10 cellular contexts compared by ENCODE assay signal in the genomic region with DNA sequence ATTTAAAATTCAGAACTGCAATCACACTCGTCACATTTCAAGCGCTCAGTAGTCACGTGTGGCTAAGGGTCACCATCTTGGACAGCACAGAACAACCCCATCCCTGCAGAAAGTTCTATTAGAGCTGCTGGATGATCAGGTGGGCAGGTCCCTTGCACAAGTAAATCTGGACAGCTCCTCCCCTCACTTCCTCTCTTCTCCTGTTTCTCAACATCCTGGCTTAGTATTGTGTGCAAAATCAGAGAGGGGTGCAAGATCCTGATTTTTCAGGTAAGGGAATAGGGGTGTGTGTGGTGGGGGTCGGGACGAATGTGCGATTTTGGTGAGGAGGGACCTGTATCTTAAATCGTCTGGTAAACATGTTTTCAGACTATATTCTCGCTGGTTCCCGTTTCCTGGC. TPM values are rescaled to one million over a fixed set of nuclear protein-coding genes. Genes with fewer than 3 reads are reported as not detected.
A peak's percentile ranks its signal among the peaks of the same experiment; 100 is the strongest.
DNase-seq lines count a peak whose midpoint lies in the region; ATAC-seq and TF ChIP-seq lines count a peak whose summit lies in the region.
"Had no signal": no experiment of that assay in that cellular context is flagged by ENCODE, and none has a peak within 500 bp of the region (broad histone marks: within the 10 kb centered on the region; RNA-seq: fewer than 3 reads in every experiment).

A gene (plus strand): TSS at position 223 of the 400 bp plus-strand sequence. CDS start 2,512 bp downstream, outside the sequence.

- peak within 1 kb of the TSS; percentile 97 for H3K4me3 Mint-ChIP-seq in CD8-positive, alpha-beta T cell
- peak within 1 kb of the TSS; percentile 94 for H3K4me3 Mint-ChIP-seq in activated CD4-positive, alpha-beta memory T cell treated with anti-CD3 and anti-CD28 coated beads for 36 hours
- H3K4me3 Mint-ChIP-seq in endodermal cell, result no peak within 1 kb of the TSS

- peaks cover 27% of the 10 kb centered on the region for H3K36me3 ChIP-seq in CD8-positive, alpha-beta T cell (ENCODE audit: insufficient read depth, low read length)
- H3K36me3 ChIP-seq in endodermal cell (ENCODE audit: control insufficient read depth, insufficient read depth, low read length), result no peaks in the 10 kb centered on the region

- H3K9me3 Mint-ChIP-seq in CD8-positive, alpha-beta T cell, result peaks cover 5% of the 10 kb centered on the region
- peaks cover 7% of the 10 kb centered on the region for H3K9me3 Mint-ChIP-seq in activated CD4-positive, alpha-beta memory T cell treated with anti-CD3 and anti-CD28 coated beads for 36 hours
- H3K9me3 Mint-ChIP-seq in endodermal cell, result no peaks in the 10 kb centered on the region

- no peaks in the 10 kb centered on the region for H3K27me3 ChIP-seq in CD8-positive, alpha-beta T cell (ENCODE audit: insufficient read depth, low read length)
- H3K27me3 ChIP-seq in endodermal cell (ENCODE audit: control insufficient read depth, insufficient read depth, low read length, poor library complexity, severe bottlenecking), result no peaks in the 10 kb centered on the region

- 82 to 86% methylated on average over 9 of the region's 9 CpGs for WGBS in endodermal cell (ENCODE audit: insufficient coverage in 1 of 2, insufficient read length in 1 of 2), 2 experiments

- CTCF ChIA-PET in CD8-positive, alpha-beta T cell (lab: Charles Lee), result interaction anchor here (0.6 to 5.6 kb wide), 30 partner anchors 14 to 190 kb away, joined by 3 to 74 read pairs (median 4); a partner anchor contains a TSS
- CTCF ChIA-PET in activated CD4-positive, alpha-beta memory T cell treated with anti-CD3 and anti-CD28 coated beads for 36 hours (lab: Charles Lee), result interaction anchor here (0.7 to 4.1 kb wide), 14 partner anchors 13 to 189 kb away, joined by 3 to 33 read pairs (median 4); a partner anchor contains a TSS

- TF ChIP-seq CTCF in CD8-positive, alpha-beta T cell (IDR thresholded peaks at IDR 0.05), result no peak
- TF ChIP-seq CTCF in endodermal cell (conservative IDR thresholded peaks at IDR 0.05), result no peak

- peaks cover 78% of the 10 kb centered on the region for H3K4me1 Mint-ChIP-seq in CD8-positive, alpha-beta T cell (ENCODE audit: low read depth)
- peaks cover 65% of the 10 kb centered on the region for H3K4me1 Mint-ChIP-seq in activated CD4-positive, alpha-beta memory T cell treated with anti-CD3 and anti-CD28 coated beads for 36 hours (ENCODE audit: low read depth)
- H3K4me1 Mint-ChIP-seq in endodermal cell, result no peaks in the 10 kb centered on the region

- peak within 1 kb of the TSS; percentile 88 for H3K4me3 ChIP-seq in CD8-positive, alpha-beta T cell (ENCODE audit: low read depth, low read length)
- H3K4me3 ChIP-seq in endodermal cell (ENCODE audit: low read length), result no peak within 1 kb of the TSS

- intact Hi-C loops in CD8-positive, alpha-beta T cell (cut with DNase I, micrococcal nuclease), result loop anchor here (5.0 kb wide), 4 partner anchors 50 to 170 kb away; a partner anchor contains a TSS
- intact Hi-C loops in activated CD4-positive, alpha-beta memory T cell treated with anti-CD3 and anti-CD28 coated beads for 36 hours (cut with micrococcal nuclease), result loop anchor here (1.0 to 2.0 kb wide), 4 partner anchors 50 to 187 kb away; a partner anchor contains a TSS
- intact Hi-C loops in posterior vena cava (cut with DNase I), result no loop called here

- no peak within 1 kb of the TSS for H3K9ac ChIP-seq in endodermal cell (ENCODE audit: extremely low read depth, low read length, poor library complexity, severe bottlenecking)

- no peaks in the 10 kb centered on the region for H3K27me3 Mint-ChIP-seq in CD8-positive, alpha-beta T cell (ENCODE audit: low read depth)
- H3K27me3 Mint-ChIP-seq in activated CD4-positive, alpha-beta memory T cell treated with anti-CD3 and anti-CD28 coated beads for 36 hours, result no peaks in the 10 kb centered on the region
- no peaks in the 10 kb centered on the region for H3K27me3 Mint-ChIP-seq in endodermal cell (ENCODE audit: insufficient read depth)

- POLR2A ChIA-PET in CD8-positive, alpha-beta T cell (lab: Charles Lee), result interaction anchor here (0.9 to 14.1 kb wide), 28 partner anchors 9 to 452 kb away, joined by 3 to 300 read pairs (median 6); a partner anchor contains a TSS
- POLR2A ChIA-PET in activated CD4-positive, alpha-beta memory T cell treated with anti-CD3 and anti-CD28 coated beads for 36 hours (lab: Charles Lee), result interaction anchor here (0.8 to 4.2 kb wide), 15 partner anchors 19 to 188 kb away, joined by 3 to 27 read pairs (median 5); a partner anchor contains a TSS

- peaks cover 50% of the 10 kb centered on the region for H3K36me3 Mint-ChIP-seq in CD8-positive, alpha-beta T cell
- peaks cover 44% of the 10 kb centered on the region for H3K36me3 Mint-ChIP-seq in activated CD4-positive, alpha-beta memory T cell treated with anti-CD3 and anti-CD28 coated beads for 36 hours
- no peaks in the 10 kb centered on the region for H3K36me3 Mint-ChIP-seq in endodermal cell (ENCODE audit: low read depth)

- peak in 3 of 7 experiments; percentile 33 to 71 (median 36) for DNase-seq in CD8-positive, alpha-beta T cell
- peak; percentile 55 for DNase-seq in activated CD4-positive, alpha-beta memory T cell treated with anti-CD3 and anti-CD28 coated beads for 36 hours
- DNase-seq in glomerular endothelial cell (ENCODE audit: extremely low read depth, low read depth, low spot score) (no peak), posterior vena cava (ENCODE audit: low spot score) (no peak), endodermal cell (no peak), NCI-H510A treated with DMSO at 0.1 percent for 48 hours (lab: John Stamatoyannopoulos, UW) (no peak)
- DNase-seq: DMS79 treated with DMSO at 0.1 percent for 48 hours, NCI-H1930 had no signal

- H3K27ac Mint-ChIP-seq in CD8-positive, alpha-beta T cell, result peak within 1 kb of the TSS; percentile 98
- H3K27ac Mint-ChIP-seq in activated CD4-positive, alpha-beta memory T cell treated with anti-CD3 and anti-CD28 coated beads for 36 hours, result peak within 1 kb of the TSS; percentile 98
- H3K27ac Mint-ChIP-seq in endodermal cell, result no peak within 1 kb of the TSS

- peaks cover 17% of the 10 kb centered on the region for H3K9me3 ChIP-seq in CD8-positive, alpha-beta T cell (ENCODE audit: low read length)
- no peaks in the 10 kb centered on the region for H3K9me3 ChIP-seq in endodermal cell (ENCODE audit: control insufficient read depth, low read length)

- peak; percentile 28 for ATAC-seq in CD8-positive, alpha-beta T cell
- ATAC-seq in HG02884 (IDR thresholded peaks at IDR 0.05; ENCODE audit: unreplicated experiment), result no peak
- ATAC-seq in GM19035 (IDR thresholded peaks at IDR 0.05; ENCODE audit: unreplicated experiment), result no peak

- H3K4me1 ChIP-seq in CD8-positive, alpha-beta T cell (ENCODE audit: insufficient read depth, low read length), result peaks cover 73% of the 10 kb centered on the region
- H3K4me1 ChIP-seq in endodermal cell (ENCODE audit: control insufficient read depth, insufficient read depth, low read length), result no peaks in the 10 kb centered on the region

- peak within 1 kb of the TSS; percentile 74 for H3K27ac ChIP-seq in CD8-positive, alpha-beta T cell (ENCODE audit: low read depth, low read length)
- no peak within 1 kb of the TSS for H3K27ac ChIP-seq in endodermal cell (ENCODE audit: low read depth, low read length)

RNA-seq across cellular contexts. Expression of the gene that starts here (rescaled TPM):
- total RNA-seq in CD8-positive, alpha-beta T cell, result 10 to 100 TPM; 11.8 to 13.8 TPM
- 100 to 1,000 TPM; 128 to 140 TPM for total RNA-seq in activated CD4-positive, alpha-beta memory T cell treated with anti-CD3 and anti-CD28 coated beads for 36 hours
- total RNA-seq in glomerular endothelial cell, result 83.5 and 97.6 TPM in 2 replicates
- total RNA-seq in posterior vena cava, result 10 to 100 TPM; 30.1 to 40.4 TPM
- under 1 TPM in 1 of 2 donors, not detected in 1; 0.33 TPM for total RNA-seq in endodermal cell
- polyA plus RNA-seq in endodermal cell (2013, experiment 1 of 2), result not detected
- not detected for polyA plus RNA-seq in endodermal cell (2013, experiment 2 of 2)

Comparison
In these comparisons a context has a peak if more than half of its experiments do, and no peak if none do; other contexts are left out.
1. RNA of the gene that starts here (total RNA-seq): 128 to 140 TPM in activated CD4-positive, alpha-beta memory T cell treated with anti-CD3 and anti-CD28 coated beads for 36 hours, 83.5 to 97.6 TPM in glomerular endothelial cell, 30.1 to 40.4 TPM in posterior vena cava and 11.8 to 13.8 TPM in CD8-positive, alpha-beta T cell; 0.33 TPM in endodermal cell; every median in the first group is over 4 times any median in the second.
2. intact Hi-C loops: an anchor here in CD8-positive, alpha-beta T cell (5.0 kb wide) and activated CD4-positive, alpha-beta memory T cell treated with anti-CD3 and anti-CD28 coated beads for 36 hours (1.0 to 2.0 kb wide); none called in posterior vena cava.